In genomic region chr21:29298348-29299045, GRCh38 we compare ENCODE assay signal across 8 cellular contexts. TPM values are rescaled to one million over a fixed set of nuclear protein-coding genes. Genes with fewer than 3 reads are reported as not detected.
DNase-seq lines count a peak whose midpoint lies in the region; ATAC-seq, FAIRE-seq and TF ChIP-seq lines count a peak whose summit lies in the region.

TSS of gene BACH1 (plus strand) at chr21:29298922. CDS start at chr21:29321281, 22,359 bp downstream.

- peaks cover 2% of the 10 kb centered on the region; the same call in 1 of the 2 replicates for H3K9me3 ChIP-seq in ES-I3 (ENCODE audit: control insufficient read depth, insufficient read depth, low read length)
- no peaks in the 10 kb centered on the region for H3K9me3 ChIP-seq in HCT116 (ENCODE audit: control insufficient read depth in 1 of 2, insufficient read depth in 1 of 2, low read depth in 1 of 2, low read length in 2 of 2)

- TF ChIP-seq RAD21 in HCT116 (IDR thresholded peaks at IDR 0.05; ENCODE audit: low read depth): 0 out of 2 replicates have a peak, but pooled peaks have one; percentile 9

- peak in 1 of 3 experiments; percentile 28; a peak in 3 of 6 replicates for TF ChIP-seq CTCF in HCT116 (IDR thresholded peaks at IDR 0.05 in 2 of 3, conservative IDR thresholded peaks at IDR 0.05 in 1 of 3; ENCODE audit: borderline replicate concordance in 1 of 3, insufficient read depth in 1 of 3, low read depth in 2 of 3, low read length in 2 of 3)

- peak; percentile 88 for ATAC-seq in HCT116

- RAD21 ChIA-PET in HCT116 (lab: Charles Lee; ENCODE audit: low non-redundant PET in 1 of 2, low total read pairs in 2 of 2, uncharacterized antibody in 2 of 2, unreplicated experiment in 2 of 2): no interaction called here

- POLR2A ChIA-PET in HCT116 (lab: Charles Lee): interaction anchor here (1.3 to 2.8 kb wide), 2 partner anchors 15 to 24 kb away, joined by 4 to 12 read pairs; no protein-coding TSS in a partner anchor

- no TSS peak for BruUV-seq in HCT116 (replicated peaks; lab: Mats Ljungman, UMichigan)

- H3K36me3 ChIP-seq in ES-I3 (ENCODE audit: insufficient read depth, low read length): no peaks in the 10 kb centered on the region
- no peaks in the 10 kb centered on the region for H3K36me3 ChIP-seq in HCT116 (ENCODE audit: control insufficient read depth in 1 of 2, insufficient read depth in 2 of 2, low read length in 2 of 2)

- intact Hi-C loops in HCT116 (cut with micrococcal nuclease): no loop called here

- peak within 1 kb of the TSS; percentile 67 for H3K27ac ChIP-seq in HCT116 (ENCODE audit: low read depth, low read length)

- H2AFZ ChIP-seq in HCT116 (ENCODE audit: low read depth, low read length, poor library complexity, severe bottlenecking): no peak within 1 kb of the TSS

- H3K27me3 ChIP-seq in HCT116 (ENCODE audit: insufficient read depth, low read length): no peaks in the 10 kb centered on the region

- peaks cover 24% of the 10 kb centered on the region for H3K4me1 ChIP-seq in ES-I3 (ENCODE audit: insufficient read depth, low read length)
- H3K4me1 ChIP-seq in HCT116 (ENCODE audit: control insufficient read depth in 1 of 2, insufficient read depth in 2 of 2, low read length in 2 of 2): peaks cover 10 to 21% of the 10 kb centered on the region in 2 experiments

- in situ Hi-C loops in SK-MEL-5 (cut with HindIII; ENCODE audit: low pct_unique_long_range_greater_than_20kb, low sequenced_read_pairs): no loop called here

- CTCF ChIA-PET in HCT116 (lab: Charles Lee): interaction anchor here (1.3 kb wide), 1 partner anchor 208 kb away, joined by 3 read pairs; no protein-coding TSS in a partner anchor

- no peak for FAIRE-seq in frontal cortex (lab: Jason Lieb, UNC)

- H3K4me2 ChIP-seq in HCT116 (ENCODE audit: low read length): peak within 1 kb of the TSS; percentile 97

- TF ChIP-seq POLR2A in HCT116 (IDR thresholded peaks at IDR 0.05; ENCODE audit: borderline replicate concordance, extremely low read depth, insufficient read depth, insufficient read length): peak; percentile 61

- H4K20me1 ChIP-seq in HCT116 (ENCODE audit: insufficient read depth): peaks cover 3% of the 10 kb centered on the region; the same call in 1 of the 2 replicates

- H3K4me3 ChIP-seq in HCT116 (replicated peaks in 1 of 2; ENCODE audit: low read depth in 1 of 2, low read length in 2 of 2): peak within 1 kb of the TSS; percentile 60 to 89

- peak within 1 kb of the TSS; percentile 72 for H3K9ac ChIP-seq in ES-I3 (ENCODE audit: low read depth, low read length)
- H3K9ac ChIP-seq in HCT116 (ENCODE audit: low read length): peak within 1 kb of the TSS; percentile 89

- no peaks in the 10 kb centered on the region for H3K9me2 ChIP-seq in HCT116 (ENCODE audit: insufficient read depth)

- H3K79me2 ChIP-seq in HCT116 (ENCODE audit: insufficient read depth, low read length): peaks cover 43% of the 10 kb centered on the region

- peak; percentile 59 for DNase-seq in HCT116 (ENCODE audit: low read depth, low spot score)
- DNase-seq in NAMALWA (ENCODE audit: low spot score): peak; percentile 88
- peak; percentile 75 for DNase-seq in SK-MEL-5 (ENCODE audit: low read depth, low spot score)
- peak; percentile 88 for DNase-seq in activated naive CD4-positive, alpha-beta T cell treated with Interleukin-2 at 50 U/mL for 16 hours
- peak; percentile 97 to 98 for DNase-seq in frontal cortex (ENCODE audit: low spot score in 2 of 2)
- peak in 55 of 56 donors; percentile 16 to 92 (median 70) for DNase-seq in nucleus accumbens (lab: John Stamatoyannopoulos, UW)
- DNase-seq in superior temporal gyrus (ENCODE audit: extremely low spot score): peak; percentile 81

TF ChIP-seq in HCT116, 20 proteins besides CTCF, POLR2A, EP300 and RAD21:
- no peak for TF ChIP-seq SP1 (IDR thresholded peaks at IDR 0.05; ENCODE audit: low read depth)
- no peak for TF ChIP-seq CBX3 (IDR thresholded peaks at IDR 0.05; ENCODE audit: low read depth)
- no peak for TF ChIP-seq SRF (IDR thresholded peaks at IDR 0.05; ENCODE audit: low read depth)
- TF ChIP-seq FOSL1 (IDR thresholded peaks at IDR 0.05; ENCODE audit: low read depth): 0 out of 2 replicates have a peak, but pooled peaks have one; percentile 20
- peak; percentile 65 for TF ChIP-seq EGR1 (IDR thresholded peaks at IDR 0.05; ENCODE audit: low read depth)
- no peak for TF ChIP-seq ELF1 (IDR thresholded peaks at IDR 0.05; ENCODE audit: borderline replicate concordance, low read depth)
- TF ChIP-seq SIN3A (IDR thresholded peaks at IDR 0.05; ENCODE audit: low read depth): no peak
- TF ChIP-seq JUND (IDR thresholded peaks at IDR 0.05): peak; percentile 42; the same call in 1 of the 2 replicates
- no peak; the same call in 1 of the 2 replicates for TF ChIP-seq ZFX (IDR thresholded peaks at IDR 0.05)
- peak; percentile 83 for TF ChIP-seq POLR2AphosphoS5 (IDR thresholded peaks at IDR 0.05; ENCODE audit: low read depth, low read length)
- no peak for TF ChIP-seq REST (IDR thresholded peaks at IDR 0.05; ENCODE audit: low read depth)
- TF ChIP-seq ATF3 (IDR thresholded peaks at IDR 0.05): no peak
- no peak; the same call in 1 of the 2 replicates for TF ChIP-seq MAX (IDR thresholded peaks at IDR 0.05)
- peak; percentile 69 for TF ChIP-seq TCF7L2 (IDR thresholded peaks at IDR 0.05; ENCODE audit: borderline replicate concordance, extremely low read depth, insufficient read depth, insufficient read length)
TF ChIP-seq in HCT116: peak in this region for 5.

RNA-seq across cellular contexts. Expression of gene BACH1, which starts in this region (rescaled TPM):
- total RNA-seq in HCT116 (2021; ENCODE audit: unreplicated experiment) (28.4 TPM), frontal cortex (136 TPM)
- polyA plus RNA-seq in HCT116 (2012): 5.9 and 6.8 TPM in 2 replicates
- total RNA-seq in SK-MEL-5 (2014; rRNA removed; shearing (Covaris generic)): 26.7 and 28.6 TPM in 2 replicates
- polyA plus RNA-seq in SK-MEL-5 (2015; cell fraction: cytosol; rRNA removed): 7.3 and 11.7 TPM in 2 replicates
- 8.9 and 20.6 TPM in 2 replicates for polyA plus RNA-seq in SK-MEL-5 (2015; cell fraction: nucleus; rRNA removed)

Comparison
In these comparisons a context has a peak if more than half of its experiments do, and no peak if none do; other contexts are left out.
1. Peak in every context shown above with its lines: DNase-seq, ATAC-seq, H3K4me3 ChIP-seq and H3K27ac ChIP-seq.